ENCODE assay signal across 7 cellular contexts in the genomic region with DNA sequence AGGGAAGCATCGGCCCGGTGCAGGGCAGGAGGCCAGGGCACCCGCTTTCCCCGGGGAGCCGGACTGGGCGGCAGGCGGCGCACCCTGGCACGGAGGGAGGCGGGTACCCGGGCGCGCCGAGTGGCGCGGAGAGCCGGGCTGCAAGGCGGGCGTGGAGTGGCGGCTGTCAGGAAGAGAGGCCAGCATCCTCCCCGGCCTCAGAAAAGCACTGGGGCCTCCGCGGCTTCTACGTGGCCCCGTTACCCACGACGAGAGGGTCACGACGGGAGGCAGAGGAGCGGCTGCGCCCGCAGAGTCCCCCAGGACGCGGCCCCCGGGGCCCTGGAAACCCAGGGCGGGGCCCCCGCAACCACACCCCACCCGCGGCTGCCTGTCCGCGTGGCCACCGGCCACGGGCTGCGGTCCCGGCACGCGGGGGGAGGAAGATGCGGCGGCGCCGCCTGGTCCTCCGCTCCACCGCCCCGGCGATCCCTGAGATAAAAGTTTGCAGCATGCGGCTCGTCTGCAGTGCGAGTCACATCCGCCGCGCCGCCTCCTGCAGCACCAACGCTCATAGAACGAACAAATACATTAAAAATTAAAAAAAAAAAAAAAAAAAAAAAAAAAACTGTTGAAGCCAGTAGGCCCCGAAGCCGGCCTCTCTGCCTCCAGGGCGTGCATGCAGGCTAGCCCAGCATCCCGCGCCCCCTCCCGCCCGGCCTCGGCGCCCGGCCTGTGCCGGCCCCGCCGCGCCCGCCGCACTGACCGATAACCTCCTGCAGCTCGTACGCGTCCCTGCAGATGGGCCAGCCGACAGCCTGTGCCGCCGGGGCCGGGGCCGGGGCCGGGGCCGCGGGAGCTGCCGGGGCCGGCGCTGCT.
A peak's percentile ranks its signal among the peaks of the same experiment; 100 is the strongest.
DNase-seq lines count a peak whose midpoint lies in the region; TF ChIP-seq lines count a peak whose summit lies in the region.

No MANE protein-coding gene starts in this region.

- POLR2A ChIA-PET in HEK293T (lab: Yijun Ruan, JAX): no interaction called here

- CTCF ChIA-PET in HEK293T (lab: Yijun Ruan, JAX): no interaction called here

- DNase-seq in GM13976 (ENCODE audit: low spot score): peak; percentile 63
- DNase-seq in HEK293T (ENCODE audit: extremely low spot score): peak; percentile 50
- DNase-seq in MV-4-11 (lab: John Stamatoyannopoulos, UW): peak; percentile 43
- DNase-seq in activated CD4-positive, CD25-positive, alpha-beta regulatory T cell treated with anti-CD3 and anti-CD28 coated beads, Interleukin-2, amount 50 U/mL, for 72 hours: peak; percentile 77
- DNase-seq in cerebellar cortex (ENCODE audit: low spot score): peak; percentile 32
- DNase-seq in kidney glomerular epithelial cell (lab: John Stamatoyannopoulos, UW): peak; percentile 42
- DNase-seq in stimulated activated CD4-positive, alpha-beta T cell treated with anti-CD3 and anti-CD28 coated beads, Interleukin-15, amount 100 ng/mL, for 48 hours (ENCODE audit: low read depth in 2 of 2): peak; percentile 53 to 56

- in situ Hi-C loops in GM13976 (cut with MboI; ENCODE audit: low sequenced_read_pairs, unreplicated experiment): no loop called here

- TF ChIP-seq CTCF in GM13976 (IDR thresholded peaks at IDR 0.05; ENCODE audit: borderline replicate concordance, control extremely low read depth, extremely low read depth, insufficient read depth, missing control alignments): no peak

TF ChIP-seq in HEK293T, 16 proteins besides CTCF, POLR2A, EP300 and RAD21:
- no peak for TF ChIP-seq ARNT (IDR thresholded peaks at IDR 0.05)
- no peak for TF ChIP-seq L3MBTL2 (conservative IDR thresholded peaks at IDR 0.05)
- TF ChIP-seq ZNF384 (IDR thresholded peaks at IDR 0.05): peak; percentile 33; the same call in 1 of the 2 replicates
- no peak for TF ChIP-seq FOXA1 (IDR thresholded peaks at IDR 0.05)
- no peak for TF ChIP-seq TARDBP (IDR thresholded peaks at IDR 0.05)

Comparison
In these comparisons a context has a peak if more than half of its experiments do, and no peak if none do; other contexts are left out.
1. Peak in every context shown above with its lines: DNase-seq.